8 cellular contexts compared by ENCODE assay signal in the genomic region with DNA sequence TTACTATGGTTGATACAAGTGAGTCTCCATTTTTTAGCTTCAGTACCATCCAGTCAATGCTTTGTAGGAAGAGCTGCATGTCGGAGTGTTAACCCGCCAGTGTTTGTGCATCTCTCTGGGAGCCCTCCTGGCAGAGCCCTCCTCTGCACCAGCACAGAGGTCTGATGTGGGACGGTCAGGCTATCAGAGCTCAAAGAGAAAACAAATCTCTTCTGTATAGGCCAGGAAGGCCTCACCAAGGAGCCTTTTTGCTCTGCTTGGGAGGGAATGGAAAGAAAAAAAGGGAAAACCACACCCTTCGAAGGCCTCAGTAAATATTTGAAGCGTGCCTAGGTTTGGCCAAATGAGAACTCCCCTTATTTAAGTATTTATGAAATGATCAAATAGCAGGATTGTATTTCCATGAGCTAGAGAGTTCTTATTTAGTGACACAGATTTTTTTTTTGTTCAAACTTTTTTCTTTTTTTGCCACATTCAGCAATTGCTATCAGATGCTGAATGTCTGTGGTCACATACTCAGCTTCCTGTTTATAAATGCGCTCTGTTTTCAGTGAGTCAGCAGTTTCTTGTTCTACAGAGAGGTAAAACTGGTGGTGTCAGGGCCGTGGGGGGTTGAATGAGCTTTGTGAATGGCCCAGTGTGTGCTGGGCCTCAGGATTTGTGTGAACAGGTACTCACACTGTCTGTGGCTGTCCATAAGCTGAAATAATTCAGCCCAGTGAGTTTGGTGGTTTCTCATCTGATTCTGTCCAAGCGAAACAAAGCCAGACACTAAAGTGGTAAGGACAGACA.
DNase-seq lines count a peak whose midpoint lies in the region; ATAC-seq and TF ChIP-seq lines count a peak whose summit lies in the region.

No MANE protein-coding gene starts in this region.

- no peaks in the 10 kb centered on the region for H4K20me1 ChIP-seq in KMS-11 (ENCODE audit: insufficient read depth)

- CTCF ChIA-PET in activated CD4-positive, alpha-beta memory T cell treated with anti-CD3 and anti-CD28 coated beads, Interleukin-2, amount 10 ng/mL, durations not matched to agents 7 days and 5 days (lab: Charles Lee): interaction anchor here (0.7 to 2.2 kb wide), 13 partner anchors 9 to 255 kb away, joined by 3 to 18 read pairs (median 6); partner anchors contain the start of gene SNX18

- H3K36me3 ChIP-seq in KMS-11 (ENCODE audit: insufficient read depth): no peaks in the 10 kb centered on the region
- no peaks in the 10 kb centered on the region for H3K36me3 ChIP-seq in tibial artery

- H3K27me3 ChIP-seq in KMS-11 (ENCODE audit: insufficient read depth, low read depth) (no peaks in the 10 kb centered on the region), tibial artery (no peaks in the 10 kb centered on the region)

- intact Hi-C loops in tibial artery (cut with DNase I; ENCODE audit: low total_unique reads): no loop called here

- peaks cover 37% of the 10 kb centered on the region for H3K36me3 Mint-ChIP-seq in activated CD4-positive, alpha-beta memory T cell treated with anti-CD3 and anti-CD28 coated beads, Interleukin-2, amount 10 ng/mL, durations not matched to agents 7 days and 5 days (ENCODE audit: low read depth)
- no peaks in the 10 kb centered on the region for H3K36me3 Mint-ChIP-seq in naive thymus-derived CD8-positive, alpha-beta T cell

- POLR2A ChIA-PET in activated CD4-positive, alpha-beta memory T cell treated with anti-CD3 and anti-CD28 coated beads, Interleukin-2, amount 10 ng/mL, durations not matched to agents 7 days and 5 days (lab: Charles Lee): interaction anchor here (0.7 to 3.6 kb wide), 26 partner anchors 9 to 434 kb away, joined by 3 to 20 read pairs (median 4); partner anchors contain the start of genes ARL15, GPX8 and SNX18
- POLR2A ChIA-PET in naive thymus-derived CD8-positive, alpha-beta T cell (lab: Charles Lee): interaction anchor here (0.8 to 2.2 kb wide), 7 partner anchors 12 to 225 kb away, joined by 3 to 8 read pairs (median 4); no protein-coding TSS in a partner anchor

- TF ChIP-seq CTCF in KMS-11 (conservative IDR thresholded peaks at IDR 0.05; ENCODE audit: low read depth, low read length) (no peak), tibial artery (IDR thresholded peaks at IDR 0.05) (no peak)

- H3K27ac Mint-ChIP-seq in activated CD4-positive, alpha-beta memory T cell treated with anti-CD3 and anti-CD28 coated beads, Interleukin-2, amount 10 ng/mL, durations not matched to agents 7 days and 5 days: peak overlapping the region; percentile 89
- peak overlapping the region in 7 of 10 donors; percentile 23 to 88 (median 73) for H3K27ac Mint-ChIP-seq in naive thymus-derived CD8-positive, alpha-beta T cell

- peak overlapping the region; percentile 71 for H3K9ac ChIP-seq in KMS-11

- peak; percentile 90 for ATAC-seq in GM21529 (IDR thresholded peaks at IDR 0.05; ENCODE audit: unreplicated experiment)
- ATAC-seq in naive thymus-derived CD8-positive, alpha-beta T cell: peak; percentile 82 to 85

- H3K4me1 ChIP-seq in KMS-11 (ENCODE audit: low read depth, poor library complexity, severe bottlenecking) (peaks cover 61% of the 10 kb centered on the region), tibial artery (peaks cover 0 to 21% (median 10%) of the 10 kb centered on the region in 4 donors)

- DNase-seq in CD1c-positive myeloid dendritic cell (ENCODE audit: extremely low spot score) (peak; percentile 73), epidermal melanocyte (ENCODE audit: insufficient read length, low spot score) (peak; percentile 60), tibial artery (no peak), retina (no peak)
- peak; percentile 71 for DNase-seq in activated CD4-positive, alpha-beta memory T cell treated with anti-CD3 and anti-CD28 coated beads, Interleukin-2, amount 10 ng/mL, durations not matched to agents 7 days and 5 days
- DNase-seq in naive thymus-derived CD8-positive, alpha-beta T cell: peak in 6 of 10 donors; percentile 8 to 65 (median 42)

- no peaks in the 10 kb centered on the region for H3K79me2 ChIP-seq in KMS-11 (ENCODE audit: insufficient read depth, low read depth)

- peak overlapping the region; percentile 87 for H3K4me2 ChIP-seq in KMS-11

- H3K27me3 Mint-ChIP-seq in activated CD4-positive, alpha-beta memory T cell treated with anti-CD3 and anti-CD28 coated beads, Interleukin-2, amount 10 ng/mL, durations not matched to agents 7 days and 5 days: peaks cover 3% of the 10 kb centered on the region
- peaks cover 0 to 7% (median 0%) of the 10 kb centered on the region in 5 donors for H3K27me3 Mint-ChIP-seq in naive thymus-derived CD8-positive, alpha-beta T cell

- peak overlapping the region; percentile 56 for H2AFZ ChIP-seq in KMS-11 (ENCODE audit: low read depth)

- no peaks in the 10 kb centered on the region for H3K9me3 ChIP-seq in tibial artery

- H3K4me3 Mint-ChIP-seq in activated CD4-positive, alpha-beta memory T cell treated with anti-CD3 and anti-CD28 coated beads, Interleukin-2, amount 10 ng/mL, durations not matched to agents 7 days and 5 days: peak overlapping the region; percentile 35
- H3K4me3 Mint-ChIP-seq in naive thymus-derived CD8-positive, alpha-beta T cell: peak overlapping the region in 7 of 10 donors; percentile 4 to 59 (median 23)

- H3K4me1 Mint-ChIP-seq in activated CD4-positive, alpha-beta memory T cell treated with anti-CD3 and anti-CD28 coated beads, Interleukin-2, amount 10 ng/mL, durations not matched to agents 7 days and 5 days: peaks cover 56% of the 10 kb centered on the region
- peaks cover 6 to 26% (median 15%) of the 10 kb centered on the region in 4 donors for H3K4me1 Mint-ChIP-seq in naive thymus-derived CD8-positive, alpha-beta T cell

- H3K9me3 Mint-ChIP-seq in activated CD4-positive, alpha-beta memory T cell treated with anti-CD3 and anti-CD28 coated beads, Interleukin-2, amount 10 ng/mL, durations not matched to agents 7 days and 5 days: peaks cover 9% of the 10 kb centered on the region
- H3K9me3 Mint-ChIP-seq in naive thymus-derived CD8-positive, alpha-beta T cell: no peaks in the 10 kb centered on the region

- H3K27ac ChIP-seq in KMS-11: peak overlapping the region; percentile 97
- H3K27ac ChIP-seq in tibial artery: peak overlapping the region; percentile 33 to 37

- H3K4me3 ChIP-seq in KMS-11 (IDR thresholded peaks at IDR 0.05; ENCODE audit: insufficient read depth, low read depth, low read length): no peak overlapping the region
- H3K4me3 ChIP-seq in tibial artery: no peak overlapping the region

Comparison
In these comparisons a context has a peak if more than half of its experiments do, and no peak if none do; other contexts are left out.
1. DNase-seq: peak in CD1c-positive myeloid dendritic cell (single experiment), activated CD4-positive, alpha-beta memory T cell treated with anti-CD3 and anti-CD28 coated beads, Interleukin-2, amount 10 ng/mL, durations not matched to agents 7 days and 5 days (single experiment), epidermal melanocyte (single experiment) and naive thymus-derived CD8-positive, alpha-beta T cell (6 of 10); none in tibial artery (0 of 2) and retina (single experiment).